In the genomic region with DNA sequence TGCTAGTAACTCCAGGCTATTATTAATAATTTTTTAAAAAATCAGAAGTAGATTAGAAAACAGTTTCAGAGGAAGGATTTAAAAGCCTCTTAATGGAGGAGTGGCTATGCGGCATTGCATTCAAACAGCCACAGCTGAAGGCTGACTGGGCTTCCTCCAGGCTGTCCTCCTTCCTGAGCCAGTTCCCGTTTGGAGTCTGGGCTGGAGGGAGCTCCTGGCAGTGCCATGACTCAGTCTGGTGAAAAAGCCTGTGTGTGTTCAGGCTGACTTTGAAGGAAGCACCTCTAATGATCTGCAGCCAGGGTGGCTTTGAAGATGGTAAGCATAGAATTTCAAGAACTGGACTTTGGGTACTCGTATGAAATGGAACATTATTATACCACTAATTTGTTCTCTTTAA, we compare ENCODE assay signal across 29 cellular contexts.
"Had no signal": no experiment of that assay in that cellular context is flagged by ENCODE, and none has a peak within 500 bp of the region (broad histone marks: within the 10 kb centered on the region; RNA-seq: fewer than 3 reads in every experiment).

No MANE protein-coding gene starts in this region.

- H3K4me1 Mint-ChIP-seq: stimulated activated effector memory CD8-positive, alpha-beta T cell treated with anti-CD3 and anti-CD28 coated beads, Interleukin-12 subunit alpha, Interleukin-12 subunit beta, amount 100 ng/mL, for 72 hours; stimulated activated memory B cell treated with anti-CD40 and anti-IgM and Interleukin-4, amounts not matched to agents 10 μg/mL and 1 μg/mL and 100 μg/mL, for 72 hours; stimulated activated naive B cell treated with anti-CD40 and anti-IgM and Interleukin-4, amounts not matched to agents 10 μg/mL and 1 μg/mL and 100 μg/mL, for 72 hours; stimulated activated naive CD8-positive, alpha-beta T cell treated with anti-CD3 and anti-CD28 coated beads, Interleukin-15, amount 100 ng/mL, for 72 hours had no signal

- H3K36me3 Mint-ChIP-seq: stimulated activated effector memory CD8-positive, alpha-beta T cell treated with anti-CD3 and anti-CD28 coated beads, Interleukin-12 subunit alpha, Interleukin-12 subunit beta, amount 100 ng/mL, for 72 hours; stimulated activated memory B cell treated with anti-CD40 and anti-IgM and Interleukin-4, amounts not matched to agents 10 μg/mL and 1 μg/mL and 100 μg/mL, for 72 hours; stimulated activated naive B cell treated with anti-CD40 and anti-IgM and Interleukin-4, amounts not matched to agents 10 μg/mL and 1 μg/mL and 100 μg/mL, for 72 hours; type B pancreatic cell had no signal

- H3K27me3 Mint-ChIP-seq: stimulated activated memory B cell treated with anti-CD40 and anti-IgM and Interleukin-4, amounts not matched to agents 10 μg/mL and 1 μg/mL and 100 μg/mL, for 72 hours; stimulated activated naive CD8-positive, alpha-beta T cell treated with anti-CD3 and anti-CD28 coated beads, Interleukin-15, Interleukin-2, amounts not matched to agents 100 ng/mL and 50 ng/mL, for 24 hours had no signal

- ATAC-seq: stimulated activated effector memory CD8-positive, alpha-beta T cell treated with anti-CD3 and anti-CD28 coated beads, Interleukin-12 subunit alpha, Interleukin-12 subunit beta, amount 100 ng/mL, for 72 hours; stimulated activated memory B cell treated with anti-CD40 and anti-IgM and Interleukin-4, amounts not matched to agents 10 μg/mL and 1 μg/mL and 100 μg/mL, for 72 hours; stimulated activated naive B cell treated with anti-CD40 and anti-IgM and Interleukin-4, amounts not matched to agents 10 μg/mL and 1 μg/mL and 100 μg/mL, for 72 hours; stimulated activated naive CD8-positive, alpha-beta T cell treated with anti-CD3 and anti-CD28 coated beads, Interleukin-15, amount 100 ng/mL, for 72 hours; stimulated activated naive CD8-positive, alpha-beta T cell treated with anti-CD3 and anti-CD28 coated beads, Interleukin-15, Interleukin-2, amounts not matched to agents 100 U/mL and 50 U/mL, for 24 hours; upper lobe of right lung had no signal

- H3K27me3 ChIP-seq: testis, thyroid gland, tibial artery, tibial nerve, transverse colon, upper lobe of left lung, upper lobe of right lung, uterus, vagina had no signal

- H3K9me3 ChIP-seq: stomach, suprapubic skin, testis, thoracic aorta, thyroid gland, tibial artery, tibial nerve, transverse colon, upper lobe of left lung, upper lobe of right lung, uterus, vagina had no signal

- H3K36me3 ChIP-seq: stomach, suprapubic skin, thoracic aorta, thyroid gland, tibial artery, tibial nerve, transverse colon, upper lobe of left lung, upper lobe of right lung, uterus, vagina had no signal

- H3K4me1 ChIP-seq: stomach, suprapubic skin, testis, thyroid gland, tibial artery, tibial nerve, transverse colon, upper lobe of left lung, upper lobe of right lung, uterus, vagina had no signal

- DNase-seq: stimulated activated CD4-positive, alpha-beta T cell treated with anti-CD3 and anti-CD28 coated beads, Interleukin-2, amount 100 ng/mL, for 48 hours; stimulated activated CD4-positive, alpha-beta T cell treated with anti-CD3 and anti-CD28 coated beads, Interleukin-4, amount 100 ng/mL, for 1 hour; stimulated activated CD4-positive, alpha-beta T cell treated with anti-CD3 and anti-CD28 coated beads, Interleukin-4, amount 100 ng/mL, for 24 hours; stimulated activated CD4-positive, alpha-beta T cell treated with anti-CD3 and anti-CD28 coated beads, Interleukin-4, amount 100 ng/mL, for 4 hours; stimulated activated CD8-positive, alpha-beta memory T cell treated with anti-CD3 and anti-CD28 coated beads, Interleukin-4, amount 100 ng/mL, for 48 hours; stimulated activated naive B cell treated with anti-CD40 and anti-IgM and Interleukin-4, amounts not matched to agents 10 μg/mL and 1 μg/mL and 100 μg/mL, for 72 hours; stimulated activated naive CD4-positive, alpha-beta T cell; stimulated activated naive CD4-positive, alpha-beta T cell treated with Interleukin-2 at 50 U/mL for 16 hours; stimulated activated naive CD8-positive, alpha-beta T cell treated with anti-CD3 and anti-CD28 coated beads, Interleukin-15, amount 100 ng/mL, for 72 hours; stimulated activated naive CD8-positive, alpha-beta T cell treated with anti-CD3 and anti-CD28 coated beads, Interleukin-15, Interleukin-2, amounts not matched to agents 100 U/mL and 50 U/mL, for 24 hours; stomach; substantia nigra; testis; thyroid gland; tibial artery; transverse colon; trophoblast cell; upper lobe of left lung; upper lobe of right lung; uterus had no signal

- H3K4me3 Mint-ChIP-seq: stimulated activated effector memory CD8-positive, alpha-beta T cell treated with anti-CD3 and anti-CD28 coated beads, Interleukin-12 subunit alpha, Interleukin-12 subunit beta, amount 100 ng/mL, for 72 hours; stimulated activated memory B cell treated with anti-CD40 and anti-IgM and Interleukin-4, amounts not matched to agents 10 μg/mL and 1 μg/mL and 100 μg/mL, for 72 hours; stimulated activated naive B cell treated with anti-CD40 and anti-IgM and Interleukin-4, amounts not matched to agents 10 μg/mL and 1 μg/mL and 100 μg/mL, for 72 hours; stimulated activated naive CD8-positive, alpha-beta T cell treated with anti-CD3 and anti-CD28 coated beads, Interleukin-15, amount 100 ng/mL, for 72 hours; stimulated activated naive CD8-positive, alpha-beta T cell treated with anti-CD3 and anti-CD28 coated beads, Interleukin-15, Interleukin-2, amounts not matched to agents 100 ng/mL and 50 ng/mL, for 24 hours; type B pancreatic cell had no signal

- H3K9me3 Mint-ChIP-seq: stimulated activated memory B cell treated with anti-CD40 and anti-IgM and Interleukin-4, amounts not matched to agents 10 μg/mL and 1 μg/mL and 100 μg/mL, for 72 hours; stimulated activated naive B cell treated with anti-CD40 and anti-IgM and Interleukin-4, amounts not matched to agents 10 μg/mL and 1 μg/mL and 100 μg/mL, for 72 hours; stimulated activated naive CD8-positive, alpha-beta T cell treated with anti-CD3 and anti-CD28 coated beads, Interleukin-15, amount 100 ng/mL, for 72 hours; stimulated activated naive CD8-positive, alpha-beta T cell treated with anti-CD3 and anti-CD28 coated beads, Interleukin-15, Interleukin-2, amounts not matched to agents 100 ng/mL and 50 ng/mL, for 24 hours; type B pancreatic cell had no signal

- FAIRE-seq: urothelium cell line had no signal

- H3K27ac ChIP-seq: stomach, suprapubic skin, testis, thoracic aorta, thyroid gland, tibial artery, tibial nerve, transverse colon, upper lobe of left lung, upper lobe of right lung, uterus, vagina had no signal

- H3K27ac Mint-ChIP-seq: stimulated activated effector memory CD8-positive, alpha-beta T cell treated with anti-CD3 and anti-CD28 coated beads, Interleukin-12 subunit alpha, Interleukin-12 subunit beta, amount 100 ng/mL, for 72 hours; stimulated activated memory B cell treated with anti-CD40 and anti-IgM and Interleukin-4, amounts not matched to agents 10 μg/mL and 1 μg/mL and 100 μg/mL, for 72 hours; stimulated activated naive B cell treated with anti-CD40 and anti-IgM and Interleukin-4, amounts not matched to agents 10 μg/mL and 1 μg/mL and 100 μg/mL, for 72 hours; stimulated activated naive CD8-positive, alpha-beta T cell treated with anti-CD3 and anti-CD28 coated beads, Interleukin-15, amount 100 ng/mL, for 72 hours; stimulated activated naive CD8-positive, alpha-beta T cell treated with anti-CD3 and anti-CD28 coated beads, Interleukin-15, Interleukin-2, amounts not matched to agents 100 ng/mL and 50 ng/mL, for 24 hours; type B pancreatic cell had no signal

- H3K4me3 ChIP-seq: stomach, suprapubic skin, testis, thoracic aorta, thyroid gland, tibial artery, tibial nerve, transverse colon, upper lobe of left lung, upper lobe of right lung, uterus, vagina had no signal
